ENCODE assay signal across 8 cellular contexts in genomic region chr17:51860934-51861561, GRCh38.
A peak's percentile ranks its signal among the peaks of the same experiment; 100 is the strongest.
DNase-seq lines count a peak whose midpoint lies in the region; ATAC-seq and TF ChIP-seq lines count a peak whose summit lies in the region.

No MANE protein-coding gene starts in this region.

- H3K36me3 Mint-ChIP-seq in WTC11: peaks cover 32% of the 10 kb centered on the region

- DNase-seq in GM03348 (ENCODE audit: low spot score): peak; percentile 5
- DNase-seq in WTC11 (ENCODE audit: low spot score): peak; percentile 60
- DNase-seq in left colon: peak in 1 of 2 donors; percentile 38
- DNase-seq in activated CD4-positive, CD25-positive, alpha-beta regulatory T cell treated with anti-CD3 and anti-CD28 coated beads, Interleukin-2, amount 50 U/mL, for 72 hours: no peak
- DNase-seq in left cardiac atrium: no peak
- no peak for DNase-seq in ureter (ENCODE audit: low spot score)

- intact Hi-C loops in left colon (cut with DNase I, micrococcal nuclease): no loop called here
- intact Hi-C loops in left cardiac atrium (cut with DNase I): no loop called here

- ATAC-seq in WTC11 (peak; percentile 65), left colon (peak; percentile 76), left cardiac atrium (no peak)

- H3K4me3 Mint-ChIP-seq in WTC11: no peak overlapping the region

- CTCF ChIA-PET in WTC11 (lab: Charles Lee): interaction anchor here (0.6 to 1.7 kb wide), 9 partner anchors 10 to 273 kb away, joined by 3 to 16 read pairs (median 5); no protein-coding TSS in a partner anchor

- POLR2A ChIA-PET in WTC11 (lab: Charles Lee): no interaction called here

- no peaks in the 10 kb centered on the region for H3K4me1 Mint-ChIP-seq in WTC11

- no peak overlapping the region for H3K27ac Mint-ChIP-seq in WTC11

- peaks cover 78% of the 10 kb centered on the region for H3K9me3 Mint-ChIP-seq in WTC11

- H3K27me3 Mint-ChIP-seq in WTC11 (ENCODE audit: low read depth): no peaks in the 10 kb centered on the region; the same call in 1 of the 2 replicates

- no peak overlapping the region for H3K27ac ChIP-seq in 22Rv1

- TF ChIP-seq CTCF in 22Rv1 (IDR thresholded peaks at IDR 0.05): peak; percentile 87
- TF ChIP-seq CTCF in LNCAP (IDR thresholded peaks at IDR 0.05): peak; percentile 74
- TF ChIP-seq CTCF in WTC11 (IDR thresholded peaks at IDR 0.05): peak; percentile 42

TF ChIP-seq in WTC11, 78 proteins besides CTCF, POLR2A, EP300 and RAD21:
- no peak for TF ChIP-seq TP53 (CRISPR knock-in tag; IDR thresholded peaks at IDR 0.05)
- no peak for TF ChIP-seq ZNF232 (CRISPR knock-in tag; IDR thresholded peaks at IDR 0.05)
- no peak for TF ChIP-seq ELF4 (CRISPR knock-in tag; IDR thresholded peaks at IDR 0.05; ENCODE audit: low read depth)
- TF ChIP-seq SMAD4 (CRISPR knock-in tag; IDR thresholded peaks at IDR 0.05): no peak
- no peak for TF ChIP-seq HMGA2 (CRISPR knock-in tag; IDR thresholded peaks at IDR 0.05)
- no peak for TF ChIP-seq ATF6 (CRISPR knock-in tag; IDR thresholded peaks at IDR 0.05)
- TF ChIP-seq EMX1 (CRISPR knock-in tag; IDR thresholded peaks at IDR 0.05): no peak
- no peak for TF ChIP-seq CDX4 (CRISPR knock-in tag; IDR thresholded peaks at IDR 0.05; ENCODE audit: borderline replicate concordance)
- TF ChIP-seq FOXJ3 (CRISPR knock-in tag; IDR thresholded peaks at IDR 0.05; ENCODE audit: borderline replicate concordance): no peak
- TF ChIP-seq RORB (CRISPR knock-in tag; IDR thresholded peaks at IDR 0.05): no peak
- TF ChIP-seq GTF2I (CRISPR knock-in tag; conservative IDR thresholded peaks at IDR 0.05): no peak
- TF ChIP-seq PRRX2 (CRISPR knock-in tag; IDR thresholded peaks at IDR 0.05): no peak
- no peak for TF ChIP-seq ZNF396 (CRISPR knock-in tag; IDR thresholded peaks at IDR 0.05; ENCODE audit: borderline replicate concordance)
- no peak for TF ChIP-seq ZNF281 (CRISPR knock-in tag; IDR thresholded peaks at IDR 0.05)
- TF ChIP-seq ZNF138 (CRISPR knock-in tag; conservative IDR thresholded peaks at IDR 0.05): no peak
- no peak for TF ChIP-seq SMAD3 (CRISPR knock-in tag; IDR thresholded peaks at IDR 0.05; ENCODE audit: borderline replicate concordance)
- TF ChIP-seq E2F4 (CRISPR knock-in tag; IDR thresholded peaks at IDR 0.05; ENCODE audit: borderline replicate concordance, low read depth): no peak
- no peak for TF ChIP-seq ZNF263 (CRISPR knock-in tag; IDR thresholded peaks at IDR 0.05; ENCODE audit: low read depth)
- TF ChIP-seq IRF2 (CRISPR knock-in tag; IDR thresholded peaks at IDR 0.05; ENCODE audit: borderline replicate concordance, low read depth): no peak
- TF ChIP-seq TEAD4 (CRISPR knock-in tag; IDR thresholded peaks at IDR 0.05): no peak

Comparison
In these comparisons a context has a peak if more than half of its experiments do, and no peak if none do; other contexts are left out.
1. DNase-seq: peak in GM03348 (single experiment) and WTC11 (single experiment); none in activated CD4-positive, CD25-positive, alpha-beta regulatory T cell treated with anti-CD3 and anti-CD28 coated beads, Interleukin-2, amount 50 U/mL, for 72 hours (single experiment), left cardiac atrium (single experiment) and ureter (single experiment).
2. ATAC-seq: peak in WTC11 (single experiment) and left colon (single experiment); none in left cardiac atrium (0 of 2).
3. Peak in every context shown above with its lines, with median percentiles within 50 percentile points of each other: CTCF ChIP-seq.